In genomic region chr6:125445054-125445453, GRCh38 we compare ENCODE assay signal across 20 cellular contexts.
A peak's percentile ranks its signal among the peaks of the same experiment; 100 is the strongest.
DNase-seq lines count a peak whose midpoint lies in the region; TF ChIP-seq lines count a peak whose summit lies in the region.
"Had no signal": no experiment of that assay in that cellular context is flagged by ENCODE, and none has a peak within 500 bp of the region (broad histone marks: within the 10 kb centered on the region; RNA-seq: fewer than 3 reads in every experiment).

No MANE protein-coding gene starts in this region.

- H3K9me3 ChIP-seq in Loucy (ENCODE audit: insufficient read depth, low read depth, low read length) (no peaks in the 10 kb centered on the region), tibial artery (no peaks in the 10 kb centered on the region)
- H3K9me3 ChIP-seq: Peyer's patch had no signal

- no peaks in the 10 kb centered on the region for H3K27me3 ChIP-seq in Loucy (ENCODE audit: insufficient read depth, low read length, poor library complexity, severe bottlenecking)
- no peaks in the 10 kb centered on the region for H3K27me3 ChIP-seq in tibial artery
- H3K27me3 ChIP-seq: Peyer's patch had no signal

- H3K36me3 Mint-ChIP-seq in osteocyte (ENCODE audit: unreplicated experiment), result peaks cover 4% of the 10 kb centered on the region
- H3K36me3 Mint-ChIP-seq in activated naive CD4-positive, alpha-beta T cell treated with anti-CD3 and anti-CD28 coated beads, Interleukin-2, amount 10 ng/mL, durations not matched to agents 7 days and 5 days, result no peaks in the 10 kb centered on the region
- H3K36me3 Mint-ChIP-seq: activated naive CD8-positive, alpha-beta T cell treated with anti-CD3 and anti-CD28 coated beads for 36 hours; naive thymus-derived CD8-positive, alpha-beta T cell; stimulated activated memory B cell treated with anti-CD40 and anti-IgM and Interleukin-4, amounts not matched to agents 10 μg/mL and 1 μg/mL and 100 μg/mL, for 72 hours had no signal

- H3K9ac ChIP-seq in Loucy (ENCODE audit: low read depth, low read length, poor library complexity, severe bottlenecking), result no peak overlapping the region
- H3K9ac ChIP-seq: parathyroid adenoma had no signal

- TF ChIP-seq CTCF in Loucy (conservative IDR thresholded peaks at IDR 0.05; ENCODE audit: low read length) (no peak), coronary artery (IDR thresholded peaks at IDR 0.05) (no peak), osteocyte (IDR thresholded peaks at IDR 0.05) (no peak), tibial artery (IDR thresholded peaks at IDR 0.05) (no peak)

- H3K9me2 ChIP-seq in Loucy (replicated peaks; ENCODE audit: low read depth, low read length), result no peaks in the 10 kb centered on the region

- H2AFZ ChIP-seq in Loucy (ENCODE audit: low read length), result peak overlapping the region; percentile 60
- H2AFZ ChIP-seq: parathyroid adenoma had no signal

- peak overlapping the region; percentile 84 to 88 for H3K27ac ChIP-seq in coronary artery
- H3K27ac ChIP-seq in tibial artery, result peak overlapping the region; percentile 79 to 91
- H3K27ac ChIP-seq: C4-2B, parathyroid adenoma, SK-N-MC, VCaP had no signal

- peak overlapping the region; percentile 26 for H3K4me3 Mint-ChIP-seq in osteocyte (ENCODE audit: unreplicated experiment)
- H3K4me3 Mint-ChIP-seq in activated naive CD4-positive, alpha-beta T cell treated with anti-CD3 and anti-CD28 coated beads, Interleukin-2, amount 10 ng/mL, durations not matched to agents 7 days and 5 days, result no peak overlapping the region
- H3K4me3 Mint-ChIP-seq: activated naive CD8-positive, alpha-beta T cell treated with anti-CD3 and anti-CD28 coated beads for 36 hours; activated T-helper 17 cell treated with anti-CD3 and anti-CD28 coated beads, Interleukin-2, amount 50 U/mL, for 72 hours; naive thymus-derived CD8-positive, alpha-beta T cell; stimulated activated memory B cell treated with anti-CD40 and anti-IgM and Interleukin-4, amounts not matched to agents 10 μg/mL and 1 μg/mL and 100 μg/mL, for 72 hours had no signal

- intact Hi-C loops in tibial artery (cut with DNase I; ENCODE audit: low total_unique reads), result loop anchor here (10.0 kb wide), 1 partner anchor 80 kb away; no protein-coding TSS in a partner anchor

- peaks cover 28% of the 10 kb centered on the region for H3K4me1 ChIP-seq in Loucy (ENCODE audit: insufficient read depth, low read length, poor library complexity, severe bottlenecking)
- H3K4me1 ChIP-seq in tibial artery, result peaks cover 0 to 65% (median 12%) of the 10 kb centered on the region in 4 donors
- H3K4me1 ChIP-seq: parathyroid adenoma, Peyer's patch had no signal

- peak; percentile 75 for DNase-seq in coronary artery (ENCODE audit: low spot score)
- no peak for DNase-seq in osteocyte (ENCODE audit: extremely low spot score, unreplicated experiment)
- peak; percentile 43 to 86 for DNase-seq in tibial artery
- DNase-seq in activated CD4-positive, CD25-positive, alpha-beta regulatory T cell treated with anti-CD3 and anti-CD28 coated beads, Interleukin-2, amount 50 U/mL, for 72 hours, result no peak
- DNase-seq in T-helper 9 cell, result no peak
- no peak for DNase-seq in activated naive CD4-positive, alpha-beta T cell treated with anti-CD3 and anti-CD28 coated beads, Interleukin-2, amount 10 ng/mL, durations not matched to agents 7 days and 5 days
- DNase-seq: activated CD4-positive, alpha-beta T cell treated with anti-CD3 and anti-CD28 coated beads, Interleukin-2, amount 50 U/mL, for 1 hour; activated naive CD8-positive, alpha-beta T cell treated with anti-CD3 and anti-CD28 coated beads for 36 hours; naive thymus-derived CD8-positive, alpha-beta T cell; NCI-H1436 treated with DMSO at 0.1 percent for 48 hours; Peyer's patch; T-helper 2 cell; trophoblast cell had no signal

- H3K4me3 ChIP-seq in Loucy (ENCODE audit: low read length, poor library complexity, severe bottlenecking) (no peak overlapping the region), coronary artery (peak overlapping the region; percentile 61), tibial artery (peak overlapping the region; percentile 50 to 57)
- H3K4me3 ChIP-seq: Peyer's patch, SK-N-MC had no signal

- H3K4me2 ChIP-seq in Loucy (ENCODE audit: low read depth, low read length, poor library complexity, severe bottlenecking), result peak overlapping the region; percentile 10

- no peaks in the 10 kb centered on the region for H4K20me1 ChIP-seq in Loucy (ENCODE audit: insufficient read depth, low read length, poor library complexity, severe bottlenecking)

- CTCF ChIA-PET in activated naive CD4-positive, alpha-beta T cell treated with anti-CD3 and anti-CD28 coated beads, Interleukin-2, amount 10 ng/mL, durations not matched to agents 7 days and 5 days (lab: Charles Lee), result no interaction called here

- H3K27ac Mint-ChIP-seq in osteocyte (ENCODE audit: unreplicated experiment), result peak overlapping the region; percentile 80
- no peak overlapping the region for H3K27ac Mint-ChIP-seq in activated naive CD4-positive, alpha-beta T cell treated with anti-CD3 and anti-CD28 coated beads, Interleukin-2, amount 10 ng/mL, durations not matched to agents 7 days and 5 days
- H3K27ac Mint-ChIP-seq: activated naive CD8-positive, alpha-beta T cell treated with anti-CD3 and anti-CD28 coated beads for 36 hours; activated T-helper 17 cell treated with anti-CD3 and anti-CD28 coated beads, Interleukin-2, amount 50 U/mL, for 72 hours; naive thymus-derived CD8-positive, alpha-beta T cell; stimulated activated memory B cell treated with anti-CD40 and anti-IgM and Interleukin-4, amounts not matched to agents 10 μg/mL and 1 μg/mL and 100 μg/mL, for 72 hours had no signal

- no peaks in the 10 kb centered on the region for H3K79me2 ChIP-seq in Loucy (ENCODE audit: insufficient read depth, low read length)
- H3K79me2 ChIP-seq: parathyroid adenoma had no signal

- no peaks in the 10 kb centered on the region for H3F3A ChIP-seq in Loucy (ENCODE audit: low read depth)

- no peaks in the 10 kb centered on the region for H3K27me3 Mint-ChIP-seq in osteocyte (ENCODE audit: unreplicated experiment)
- peaks cover 10% of the 10 kb centered on the region for H3K27me3 Mint-ChIP-seq in activated naive CD4-positive, alpha-beta T cell treated with anti-CD3 and anti-CD28 coated beads, Interleukin-2, amount 10 ng/mL, durations not matched to agents 7 days and 5 days
- H3K27me3 Mint-ChIP-seq: stimulated activated memory B cell treated with anti-CD40 and anti-IgM and Interleukin-4, amounts not matched to agents 10 μg/mL and 1 μg/mL and 100 μg/mL, for 72 hours had no signal

- H3K4me1 Mint-ChIP-seq in osteocyte (ENCODE audit: unreplicated experiment), result peaks cover 28% of the 10 kb centered on the region
- H3K4me1 Mint-ChIP-seq in activated naive CD4-positive, alpha-beta T cell treated with anti-CD3 and anti-CD28 coated beads, Interleukin-2, amount 10 ng/mL, durations not matched to agents 7 days and 5 days, result no peaks in the 10 kb centered on the region
- H3K4me1 Mint-ChIP-seq: activated naive CD8-positive, alpha-beta T cell treated with anti-CD3 and anti-CD28 coated beads for 36 hours; activated T-helper 17 cell treated with anti-CD3 and anti-CD28 coated beads, Interleukin-2, amount 50 U/mL, for 72 hours; naive thymus-derived CD8-positive, alpha-beta T cell; stimulated activated memory B cell treated with anti-CD40 and anti-IgM and Interleukin-4, amounts not matched to agents 10 μg/mL and 1 μg/mL and 100 μg/mL, for 72 hours had no signal

- H3K36me3 ChIP-seq in Loucy (ENCODE audit: insufficient read depth, low read length), result no peaks in the 10 kb centered on the region
- H3K36me3 ChIP-seq in tibial artery, result no peaks in the 10 kb centered on the region
- H3K36me3 ChIP-seq: Peyer's patch had no signal

- H3K9me3 Mint-ChIP-seq in osteocyte (ENCODE audit: unreplicated experiment), result peaks cover 17% of the 10 kb centered on the region
- H3K9me3 Mint-ChIP-seq in activated naive CD4-positive, alpha-beta T cell treated with anti-CD3 and anti-CD28 coated beads, Interleukin-2, amount 10 ng/mL, durations not matched to agents 7 days and 5 days, result no peaks in the 10 kb centered on the region
- H3K9me3 Mint-ChIP-seq: activated naive CD8-positive, alpha-beta T cell treated with anti-CD3 and anti-CD28 coated beads for 36 hours; activated T-helper 17 cell treated with anti-CD3 and anti-CD28 coated beads, Interleukin-2, amount 50 U/mL, for 72 hours; stimulated activated memory B cell treated with anti-CD40 and anti-IgM and Interleukin-4, amounts not matched to agents 10 μg/mL and 1 μg/mL and 100 μg/mL, for 72 hours had no signal

Comparison
In these comparisons a context has a peak if more than half of its experiments do, and no peak if none do; other contexts are left out.
1. DNase-seq: peak in coronary artery (single experiment) and tibial artery (2 of 2); none in osteocyte (single experiment), activated CD4-positive, CD25-positive, alpha-beta regulatory T cell treated with anti-CD3 and anti-CD28 coated beads, Interleukin-2, amount 50 U/mL, for 72 hours (single experiment), T-helper 9 cell (single experiment) and activated naive CD4-positive, alpha-beta T cell treated with anti-CD3 and anti-CD28 coated beads, Interleukin-2, amount 10 ng/mL, durations not matched to agents 7 days and 5 days (single experiment).